16 cellular contexts compared by ENCODE assay signal in the genomic region with DNA sequence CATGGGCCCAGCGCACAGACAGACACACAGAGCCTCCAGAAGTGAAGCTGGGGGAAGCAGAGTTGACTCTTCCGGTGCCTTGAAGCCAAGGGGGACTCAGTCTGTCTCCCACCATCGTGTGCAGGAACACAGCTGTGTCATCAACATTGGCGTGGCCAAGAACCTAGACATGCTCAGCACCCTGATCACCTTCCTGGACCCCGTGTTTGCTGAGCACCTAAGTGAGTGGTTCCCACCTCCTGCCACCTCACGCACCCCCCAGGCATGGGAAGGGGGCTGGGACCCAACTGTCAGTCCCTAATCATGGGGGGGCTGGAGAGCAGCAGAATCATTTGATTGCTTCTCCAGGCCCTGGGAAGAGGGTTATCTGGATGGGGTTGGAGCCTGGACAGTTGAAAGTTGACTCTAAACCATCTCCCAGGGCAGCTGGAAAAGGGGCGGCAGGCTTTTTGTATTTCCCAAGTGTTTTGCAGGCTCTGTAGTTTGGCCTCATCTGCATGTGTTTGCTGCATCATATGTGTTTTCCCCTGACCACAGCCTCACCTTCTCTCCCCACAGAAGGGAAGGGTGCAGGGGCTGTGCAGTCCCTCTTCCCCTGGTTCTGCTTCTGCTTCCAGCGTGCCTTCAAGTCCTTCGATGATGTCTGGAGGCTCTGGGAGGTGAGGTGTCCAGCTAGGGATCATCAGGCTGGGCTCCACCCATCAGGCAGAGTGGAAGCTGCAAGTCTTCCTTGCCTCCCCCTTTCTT. TPM values are rescaled to one million over a fixed set of nuclear protein-coding genes. Genes with fewer than 3 reads are reported as not detected.
A peak's percentile ranks its signal among the peaks of the same experiment; 100 is the strongest.
DNase-seq lines count a peak whose midpoint lies in the region; ATAC-seq, FAIRE-seq and TF ChIP-seq lines count a peak whose summit lies in the region.
"Had no signal": no experiment of that assay in that cellular context is flagged by ENCODE, and none has a peak within 500 bp of the region (broad histone marks: within the 10 kb centered on the region; RNA-seq: fewer than 3 reads in every experiment).

No MANE protein-coding gene starts in this region.

- no peak overlapping the region for H2BK120ac ChIP-seq in H1 (replicated peaks; ENCODE audit: low read depth, low read length)

- no peak overlapping the region for H3K18ac ChIP-seq in H1 (ENCODE audit: extremely low read depth, low read length)

- TF ChIP-seq RAD21 in H1 (IDR thresholded peaks at IDR 0.05 in 1 of 2, conservative IDR thresholded peaks at IDR 0.05 in 1 of 2; ENCODE audit: low read depth in 2 of 2, low read length in 2 of 2), result no peak

- no peak overlapping the region for H2BK15ac ChIP-seq in H1 (ENCODE audit: low read length)

- no peaks in the 10 kb centered on the region; a peak in 1 of 7 replicates for H3K4me1 ChIP-seq in H1 (replicated peaks in 1 of 4; ENCODE audit: control insufficient read depth in 3 of 4, insufficient read depth in 4 of 4, low read length in 3 of 4)
- H3K4me1 ChIP-seq: BLaER1 had no signal

- no peaks in the 10 kb centered on the region for H3K79me2 ChIP-seq in H1 (ENCODE audit: control insufficient read depth in 1 of 2, insufficient read depth in 2 of 2, low read length in 2 of 2)

- POLR2A ChIA-PET in activated CD4-positive, alpha-beta T cell treated with anti-CD3 and anti-CD28 coated beads for 36 hours (lab: Charles Lee), result no interaction called here
- POLR2A ChIA-PET in activated CD4-positive, alpha-beta T cell treated with anti-CD3 and anti-CD28 coated beads, Interleukin-2, amount 10 ng/mL, durations not matched to agents 7 days and 5 days (lab: Charles Lee), result no interaction called here
- POLR2A ChIA-PET in H1 (lab: Charles Lee; ENCODE audit: partially characterized antibody) (no interaction called here), MCF 10A (lab: Yijun Ruan, JAX) (no interaction called here)

- no peak overlapping the region for H3K4me2 ChIP-seq in H1 (ENCODE audit: insufficient read depth in 1 of 2, low read depth in 2 of 2, low read length in 2 of 2)
- H3K4me2 ChIP-seq: BLaER1 had no signal

- H3K36me3 ChIP-seq in H1 (ENCODE audit: control insufficient read depth in 2 of 4, insufficient read depth in 4 of 4, low read length in 3 of 4), result no peaks in the 10 kb centered on the region
- H3K36me3 ChIP-seq: BLaER1 had no signal

- intact Hi-C loops in activated CD4-positive, alpha-beta T cell treated with anti-CD3 and anti-CD28 coated beads for 36 hours (cut with DNase I, micrococcal nuclease), result no loop called here
- intact Hi-C loops in posterior vena cava (cut with DNase I) (no loop called here), MCF 10A (cut with micrococcal nuclease) (no loop called here)

- H3K4me3 ChIP-seq in H1 (ENCODE audit: extremely low read depth in 1 of 4, insufficient read depth in 2 of 4, low read depth in 3 of 4, low read length in 4 of 4), result no peak overlapping the region
- H3K4me3 ChIP-seq: BLaER1 had no signal

- no peaks in the 10 kb centered on the region; a peak in 1 of 7 replicates for H3K27me3 ChIP-seq in H1 (replicated peaks in 1 of 4; ENCODE audit: control insufficient read depth in 3 of 4, extremely low read depth in 1 of 4, insufficient read depth in 3 of 4, low read length in 3 of 4)
- H3K27me3 ChIP-seq: BLaER1 had no signal

- no peak overlapping the region for H3K14ac ChIP-seq in H1 (ENCODE audit: insufficient read length)

- no peak overlapping the region for H3K4ac ChIP-seq in H1 (replicated peaks; ENCODE audit: insufficient read length, low read depth, low read length)

- H3K23me2 ChIP-seq in H1 (ENCODE audit: low read depth, low read length), result no peaks in the 10 kb centered on the region

- H4K5ac ChIP-seq in H1 (ENCODE audit: insufficient read length, low read depth, low read length), result no peak overlapping the region

- FAIRE-seq in H1 (lab: Jason Lieb, UNC), result no peak
- FAIRE-seq: GM19239, H54 had no signal

- no peak overlapping the region for H3K23ac ChIP-seq in H1 (ENCODE audit: insufficient read length)

- no peak for TF ChIP-seq POLR2A in H1 (IDR thresholded peaks at IDR 0.05; ENCODE audit: control extremely low read depth in 1 of 2, low read depth in 2 of 2, low read length in 2 of 2)

- peaks cover 8% of the 10 kb centered on the region for H3K27me3 Mint-ChIP-seq in activated CD4-positive, alpha-beta T cell treated with anti-CD3 and anti-CD28 coated beads for 36 hours
- H3K27me3 Mint-ChIP-seq in activated CD4-positive, alpha-beta T cell treated with anti-CD3 and anti-CD28 coated beads, Interleukin-2, amount 10 ng/mL, durations not matched to agents 7 days and 5 days, result peaks cover 13% of the 10 kb centered on the region
- H3K27me3 Mint-ChIP-seq in MCF 10A (ENCODE audit: insufficient read depth, unreplicated experiment) (peaks cover 72% of the 10 kb centered on the region), HFFc6 (ENCODE audit: insufficient read depth) (peaks cover 54% of the 10 kb centered on the region)

- no peak overlapping the region for H3K4me3 Mint-ChIP-seq in activated CD4-positive, alpha-beta T cell treated with anti-CD3 and anti-CD28 coated beads for 36 hours
- H3K4me3 Mint-ChIP-seq in activated CD4-positive, alpha-beta T cell treated with anti-CD3 and anti-CD28 coated beads, Interleukin-2, amount 10 ng/mL, durations not matched to agents 7 days and 5 days, result no peak overlapping the region
- no peak overlapping the region for H3K4me3 Mint-ChIP-seq in MCF 10A (ENCODE audit: unreplicated experiment)
- H3K4me3 Mint-ChIP-seq in HFFc6, result no peak overlapping the region
- H3K4me3 Mint-ChIP-seq: CD4-positive, CD25-positive, alpha-beta regulatory T cell had no signal

- H3K27ac ChIP-seq in H1 (ENCODE audit: low read depth, low read length), result no peak overlapping the region
- H3K27ac ChIP-seq: BLaER1 had no signal

- no peaks in the 10 kb centered on the region for H3K4me1 Mint-ChIP-seq in activated CD4-positive, alpha-beta T cell treated with anti-CD3 and anti-CD28 coated beads for 36 hours
- H3K4me1 Mint-ChIP-seq in activated CD4-positive, alpha-beta T cell treated with anti-CD3 and anti-CD28 coated beads, Interleukin-2, amount 10 ng/mL, durations not matched to agents 7 days and 5 days, result no peaks in the 10 kb centered on the region
- no peaks in the 10 kb centered on the region for H3K4me1 Mint-ChIP-seq in MCF 10A (ENCODE audit: insufficient read depth, unreplicated experiment)
- no peaks in the 10 kb centered on the region for H3K4me1 Mint-ChIP-seq in HFFc6 (ENCODE audit: low read depth)
- H3K4me1 Mint-ChIP-seq: CD4-positive, CD25-positive, alpha-beta regulatory T cell had no signal

- no peak for TF ChIP-seq EP300 in H1 (IDR thresholded peaks at IDR 0.05; ENCODE audit: borderline replicate concordance in 1 of 2, low read depth in 2 of 2, low read length in 2 of 2)

- H4K91ac ChIP-seq in H1 (replicated peaks; ENCODE audit: insufficient read length, low read length), result no peak overlapping the region

- H3K79me1 ChIP-seq in H1 (ENCODE audit: low read depth, low read length), result no peaks in the 10 kb centered on the region

- H4K8ac ChIP-seq in H1 (ENCODE audit: extremely low read depth, insufficient read depth, low read length), result no peak overlapping the region

- ATAC-seq in activated CD4-positive, alpha-beta T cell treated with anti-CD3 and anti-CD28 coated beads for 36 hours, result no peak

- H2AFZ ChIP-seq in H1 (ENCODE audit: low read length), result no peak overlapping the region

- peak; percentile 1 for DNase-seq in activated CD4-positive, alpha-beta T cell treated with anti-CD3 and anti-CD28 coated beads for 36 hours
- no peak for DNase-seq in activated CD4-positive, alpha-beta T cell treated with anti-CD3 and anti-CD28 coated beads, Interleukin-2, amount 10 ng/mL, durations not matched to agents 7 days and 5 days
- no peak for DNase-seq in H1 (ENCODE audit: low read depth in 1 of 2, low spot score in 2 of 2)
- peak; percentile 60 for DNase-seq in posterior vena cava (ENCODE audit: low spot score)
- no peak for DNase-seq in MCF 10A (ENCODE audit: unreplicated experiment)
- no peak for DNase-seq in NCI-H2107 treated with DMSO at 0.1 percent for 48 hours (lab: John Stamatoyannopoulos, UW; ENCODE audit: unreplicated experiment)
- DNase-seq in HFFc6, result no peak
- DNase-seq: 8988T; AML-193; CD4-positive, CD25-positive, alpha-beta regulatory T cell; DMS53; GF-D8 had no signal

- no peak overlapping the region for H3K27ac Mint-ChIP-seq in activated CD4-positive, alpha-beta T cell treated with anti-CD3 and anti-CD28 coated beads for 36 hours
- no peak overlapping the region for H3K27ac Mint-ChIP-seq in activated CD4-positive, alpha-beta T cell treated with anti-CD3 and anti-CD28 coated beads, Interleukin-2, amount 10 ng/mL, durations not matched to agents 7 days and 5 days
- H3K27ac Mint-ChIP-seq in MCF 10A (ENCODE audit: low read depth, unreplicated experiment) (no peak overlapping the region), HFFc6 (no peak overlapping the region)

- no peak overlapping the region; a peak in 1 of 7 replicates for H3K9ac ChIP-seq in H1 (replicated peaks in 1 of 4; ENCODE audit: extremely low read depth in 1 of 4, low read depth in 3 of 4, low read length in 3 of 4)
- H3K9ac ChIP-seq: BLaER1 had no signal

- no peaks in the 10 kb centered on the region for H3K9me3 Mint-ChIP-seq in activated CD4-positive, alpha-beta T cell treated with anti-CD3 and anti-CD28 coated beads for 36 hours (ENCODE audit: low read depth)
- H3K9me3 Mint-ChIP-seq in activated CD4-positive, alpha-beta T cell treated with anti-CD3 and anti-CD28 coated beads, Interleukin-2, amount 10 ng/mL, durations not matched to agents 7 days and 5 days, result no peaks in the 10 kb centered on the region
- no peaks in the 10 kb centered on the region for H3K9me3 Mint-ChIP-seq in MCF 10A (ENCODE audit: unreplicated experiment)
- no peaks in the 10 kb centered on the region for H3K9me3 Mint-ChIP-seq in HFFc6
- H3K9me3 Mint-ChIP-seq: CD4-positive, CD25-positive, alpha-beta regulatory T cell had no signal

- no peak overlapping the region for H2BK12ac ChIP-seq in H1 (ENCODE audit: low read depth, low read length)

- peak overlapping the region; percentile 32; the same call in 1 of the 2 replicates for H2BK5ac ChIP-seq in H1 (ENCODE audit: low read depth, low read length)

- H3K56ac ChIP-seq in H1 (replicated peaks; ENCODE audit: insufficient read length, low read depth, low read length), result no peak overlapping the region

- no peak for TF ChIP-seq CTCF in H1 (IDR thresholded peaks at IDR 0.05; ENCODE audit: control extremely low read depth in 1 of 3, insufficient read depth in 1 of 3, low read depth in 1 of 3, low read length in 3 of 3)
- no peak for TF ChIP-seq CTCF in MCF 10A (IDR thresholded peaks at IDR 0.05; ENCODE audit: unreplicated experiment)
- no peak for TF ChIP-seq CTCF in HFFc6 (IDR thresholded peaks at IDR 0.05)

- no peak overlapping the region for H2BK20ac ChIP-seq in H1 (ENCODE audit: low read length)

- H2AK5ac ChIP-seq in H1 (ENCODE audit: low read depth, low read length), result no peak overlapping the region

- H3K36me3 Mint-ChIP-seq in activated CD4-positive, alpha-beta T cell treated with anti-CD3 and anti-CD28 coated beads for 36 hours (ENCODE audit: low read depth), result no peaks in the 10 kb centered on the region
- no peaks in the 10 kb centered on the region for H3K36me3 Mint-ChIP-seq in activated CD4-positive, alpha-beta T cell treated with anti-CD3 and anti-CD28 coated beads, Interleukin-2, amount 10 ng/mL, durations not matched to agents 7 days and 5 days (ENCODE audit: low read depth)
- H3K36me3 Mint-ChIP-seq in MCF 10A (ENCODE audit: insufficient read depth, unreplicated experiment) (no peaks in the 10 kb centered on the region), HFFc6 (ENCODE audit: low read depth) (no peaks in the 10 kb centered on the region)
- H3K36me3 Mint-ChIP-seq: CD4-positive, CD25-positive, alpha-beta regulatory T cell had no signal

- WGBS in H1 (ENCODE audit: extremely low coverage in 1 of 2, insufficient coverage in 1 of 2, insufficient read length in 1 of 2, insufficient replicate concordance in 2 of 2, low coverage in 1 of 2, low lambda C conversion rate in 2 of 2, missing lambda C conversion rate in 1 of 2), 2 experiments, result 81% methylated on average over 9 of the region's 9 CpGs; no CpG with 5 or more reads in 1 of the 2 experiments

- no peaks in the 10 kb centered on the region for H4K20me1 ChIP-seq in H1 (replicated peaks in 1 of 2; ENCODE audit: control insufficient read depth in 1 of 2, insufficient read depth in 2 of 2, low read length in 2 of 2)
- H4K20me1 ChIP-seq: BLaER1 had no signal

- CTCF ChIA-PET in activated CD4-positive, alpha-beta T cell treated with anti-CD3 and anti-CD28 coated beads for 36 hours (lab: Charles Lee), result interaction anchor here (0.7 to 1.9 kb wide), 2 partner anchors 9 to 12 kb away, joined by 4 to 6 read pairs; no protein-coding TSS in a partner anchor
- CTCF ChIA-PET in activated CD4-positive, alpha-beta T cell treated with anti-CD3 and anti-CD28 coated beads, Interleukin-2, amount 10 ng/mL, durations not matched to agents 7 days and 5 days (lab: Charles Lee), result no interaction called here
- CTCF ChIA-PET in H1 (lab: Charles Lee; ENCODE audit: partially characterized antibody), result interaction anchor here (1.0 to 4.8 kb wide), 4 partner anchors 11 to 79 kb away, joined by 3 to 31 read pairs (median 6); no protein-coding TSS in a partner anchor
- CTCF ChIA-PET in MCF 10A (lab: Yijun Ruan, JAX), result interaction anchor here (0.6 kb wide), 2 partner anchors 9 to 855 kb away, joined by 3 read pairs; no protein-coding TSS in a partner anchor

- H3K9me3 ChIP-seq in H1 (ENCODE audit: insufficient read depth in 2 of 2, low read depth in 1 of 2, low read length in 1 of 2), result no peaks in the 10 kb centered on the region
- H3K9me3 ChIP-seq: BLaER1 had no signal

- no TSS peak for BruUV-seq in MCF 10A (replicated peaks; lab: Mats Ljungman, UMichigan)

RNA-seq across cellular contexts. Expression of a gene that starts 12.8 kb away (rescaled TPM):
- total RNA-seq in activated CD4-positive, alpha-beta T cell treated with anti-CD3 and anti-CD28 coated beads for 36 hours, result not detected
- not detected for total RNA-seq in activated CD4-positive, alpha-beta T cell treated with anti-CD3 and anti-CD28 coated beads, Interleukin-2, amount 10 ng/mL, durations not matched to agents 7 days and 5 days
- total RNA-seq in H1 (2021; fragmentation: NEBNext Ultra II Directional; extraction: Animal tissue kit (Norgen Biotek cat#: 25700)), result not detected in 2 replicates
- polyA plus RNA-seq in H1 (2011; rRNA removed), result not detected in 2 replicates
- not detected for polyA plus RNA-seq in H1 (2011; cell fraction: cytosol; rRNA removed)
- not detected for polyA plus RNA-seq in H1 (2011; cell fraction: nucleus; rRNA removed)
- not detected in 4 replicates for polyA plus RNA-seq in H1 (2012, experiment 1 of 2)
- not detected for polyA plus RNA-seq in H1 (2012, experiment 2 of 2)
- polyA plus RNA-seq in H1 (2013, experiment 1 of 2), result not detected
- polyA plus RNA-seq in H1 (2013, experiment 2 of 2), result not detected
- polyA minus RNA-seq in H1 (2011; rRNA and poly(A)+ RNA removed), result not detected in 2 replicates
- not detected for polyA minus RNA-seq in H1 (2011; cell fraction: cytosol; rRNA and poly(A)+ RNA removed)
- polyA minus RNA-seq in H1 (2011; cell fraction: nucleus; rRNA and poly(A)+ RNA removed), result not detected
- not detected for total RNA-seq in posterior vena cava
- total RNA-seq in MCF 10A (2022), result not detected in 2 replicates
- not detected for total RNA-seq in HFFc6 (2021; fragmentation: NEBNext Ultra II Directional; extraction: Animal tissue kit (Norgen Biotek cat#: 25700))
- total RNA-seq: CD4-positive, CD25-positive, alpha-beta regulatory T cell; HT-29 had no signal
- polyA plus RNA-seq: CD4-positive, CD25-positive, alpha-beta regulatory T cell had no signal

RNA-seq across cellular contexts. Expression of a gene that starts 40.1 kb away (rescaled TPM):
- total RNA-seq in activated CD4-positive, alpha-beta T cell treated with anti-CD3 and anti-CD28 coated beads for 36 hours, result 1 to 10 TPM; 1.9 to 2.5 TPM
- total RNA-seq in activated CD4-positive, alpha-beta T cell treated with anti-CD3 and anti-CD28 coated beads, Interleukin-2, amount 10 ng/mL, durations not matched to agents 7 days and 5 days, result 1 to 10 TPM; 3.4 to 3.5 TPM
- 8.1 and 9.3 TPM in 2 replicates for total RNA-seq in H1 (2021; fragmentation: NEBNext Ultra II Directional; extraction: Animal tissue kit (Norgen Biotek cat#: 25700))
- 14.4 and 22.7 TPM in 2 replicates for polyA plus RNA-seq in H1 (2011; rRNA removed)
- polyA plus RNA-seq in H1 (2011; cell fraction: cytosol; rRNA removed), result 13.3 TPM
- 25.7 TPM for polyA plus RNA-seq in H1 (2011; cell fraction: nucleus; rRNA removed)
- polyA plus RNA-seq in H1 (2012, experiment 1 of 2), result 6.5 to 22.3 TPM (median 16.9 TPM) in 4 replicates
- 32.8 TPM for polyA plus RNA-seq in H1 (2012, experiment 2 of 2)
- 29.6 TPM for polyA plus RNA-seq in H1 (2013, experiment 1 of 2)
- polyA plus RNA-seq in H1 (2013, experiment 2 of 2), result 31.4 TPM
- 11.7 and 13.9 TPM in 2 replicates for polyA minus RNA-seq in H1 (2011; rRNA and poly(A)+ RNA removed)
- 14.2 TPM for polyA minus RNA-seq in H1 (2011; cell fraction: cytosol; rRNA and poly(A)+ RNA removed)
- polyA minus RNA-seq in H1 (2011; cell fraction: nucleus; rRNA and poly(A)+ RNA removed), result 11.9 TPM
- total RNA-seq in posterior vena cava (100 to 1,000 TPM in 1 of 2 donors, 10 to 100 TPM in 1; 94.6 to 110 TPM), MCF 10A (2022) (4.7 and 4.9 TPM in 2 replicates)
- 100 to 1,000 TPM; 235 to 309 (median 288) TPM for total RNA-seq in HFFc6 (2021; fragmentation: NEBNext Ultra II Directional; extraction: Animal tissue kit (Norgen Biotek cat#: 25700))

Comparison
In these comparisons a context has a peak if more than half of its experiments do, and no peak if none do; other contexts are left out.
1. DNase-seq: peak in activated CD4-positive, alpha-beta T cell treated with anti-CD3 and anti-CD28 coated beads for 36 hours (single experiment) and posterior vena cava (single experiment); none in activated CD4-positive, alpha-beta T cell treated with anti-CD3 and anti-CD28 coated beads, Interleukin-2, amount 10 ng/mL, durations not matched to agents 7 days and 5 days (single experiment), H1 (0 of 2), MCF 10A (single experiment), NCI-H2107 treated with DMSO at 0.1 percent for 48 hours (single experiment) and HFFc6 (single experiment).